In the genomic region with DNA sequence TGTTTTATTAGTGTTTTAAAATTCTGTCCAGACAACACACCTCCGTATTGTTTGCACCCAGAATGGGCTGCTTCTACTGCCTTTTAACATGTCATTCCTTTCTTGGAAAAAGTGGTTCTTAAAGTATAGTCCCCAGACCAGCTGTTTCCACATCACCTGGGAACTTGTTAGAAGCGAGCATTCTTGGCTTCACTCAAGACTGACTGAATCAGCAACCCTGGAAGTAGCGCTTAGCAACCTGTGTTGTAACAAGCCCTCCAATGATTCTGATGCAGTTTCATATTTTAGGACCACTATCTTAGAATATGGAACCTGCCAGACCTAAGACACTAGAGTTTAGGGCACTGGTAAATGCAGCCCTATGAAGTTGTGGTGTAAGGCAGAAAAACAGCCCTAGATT, we compare ENCODE assay signal across 1 cellular context.
TF ChIP-seq lines count a peak whose summit lies in the region.

No MANE protein-coding gene starts in this region.

TF ChIP-seq in K562, 482 proteins besides CTCF, POLR2A, EP300 and RAD21:
- TF ChIP-seq PHF8 (IDR thresholded peaks at IDR 0.05; ENCODE audit: borderline replicate concordance, low read length) (no peak), MAFK (IDR thresholded peaks at IDR 0.05; ENCODE audit: low read length) (no peak), RHOXF2B (CRISPR knock-in tag; conservative IDR thresholded peaks at IDR 0.05) (no peak), ZNF124 (CRISPR knock-in tag; IDR thresholded peaks at IDR 0.05) (no peak), C11orf30 (IDR thresholded peaks at IDR 0.05; ENCODE audit: low read depth) (no peak), L3MBTL2 (IDR thresholded peaks at IDR 0.05) (no peak), BRF1 (IDR thresholded peaks at IDR 0.05; ENCODE audit: borderline replicate concordance, extremely low read depth, insufficient read length) (no peak), HDAC1 (IDR thresholded peaks at IDR 0.05) (no peak), PML (IDR thresholded peaks at IDR 0.05; ENCODE audit: low read length) (no peak), NR3C1 (CRISPR knock-in tag; IDR thresholded peaks at IDR 0.05) (no peak), GATA2 (CRISPR knock-in tag; IDR thresholded peaks at IDR 0.05) (no peak), SAP30 (IDR thresholded peaks at IDR 0.05; ENCODE audit: borderline replicate concordance, insufficient read depth, low read depth, low read length, poor library complexity, severe bottlenecking) (no peak), EHMT2 (IDR thresholded peaks at IDR 0.05) (no peak), SNRNP70 (optimal IDR thresholded peaks at IDR 0.05; ENCODE audit: low read depth, low read length) (no peak)
- TF ChIP-seq, protein P1, sequence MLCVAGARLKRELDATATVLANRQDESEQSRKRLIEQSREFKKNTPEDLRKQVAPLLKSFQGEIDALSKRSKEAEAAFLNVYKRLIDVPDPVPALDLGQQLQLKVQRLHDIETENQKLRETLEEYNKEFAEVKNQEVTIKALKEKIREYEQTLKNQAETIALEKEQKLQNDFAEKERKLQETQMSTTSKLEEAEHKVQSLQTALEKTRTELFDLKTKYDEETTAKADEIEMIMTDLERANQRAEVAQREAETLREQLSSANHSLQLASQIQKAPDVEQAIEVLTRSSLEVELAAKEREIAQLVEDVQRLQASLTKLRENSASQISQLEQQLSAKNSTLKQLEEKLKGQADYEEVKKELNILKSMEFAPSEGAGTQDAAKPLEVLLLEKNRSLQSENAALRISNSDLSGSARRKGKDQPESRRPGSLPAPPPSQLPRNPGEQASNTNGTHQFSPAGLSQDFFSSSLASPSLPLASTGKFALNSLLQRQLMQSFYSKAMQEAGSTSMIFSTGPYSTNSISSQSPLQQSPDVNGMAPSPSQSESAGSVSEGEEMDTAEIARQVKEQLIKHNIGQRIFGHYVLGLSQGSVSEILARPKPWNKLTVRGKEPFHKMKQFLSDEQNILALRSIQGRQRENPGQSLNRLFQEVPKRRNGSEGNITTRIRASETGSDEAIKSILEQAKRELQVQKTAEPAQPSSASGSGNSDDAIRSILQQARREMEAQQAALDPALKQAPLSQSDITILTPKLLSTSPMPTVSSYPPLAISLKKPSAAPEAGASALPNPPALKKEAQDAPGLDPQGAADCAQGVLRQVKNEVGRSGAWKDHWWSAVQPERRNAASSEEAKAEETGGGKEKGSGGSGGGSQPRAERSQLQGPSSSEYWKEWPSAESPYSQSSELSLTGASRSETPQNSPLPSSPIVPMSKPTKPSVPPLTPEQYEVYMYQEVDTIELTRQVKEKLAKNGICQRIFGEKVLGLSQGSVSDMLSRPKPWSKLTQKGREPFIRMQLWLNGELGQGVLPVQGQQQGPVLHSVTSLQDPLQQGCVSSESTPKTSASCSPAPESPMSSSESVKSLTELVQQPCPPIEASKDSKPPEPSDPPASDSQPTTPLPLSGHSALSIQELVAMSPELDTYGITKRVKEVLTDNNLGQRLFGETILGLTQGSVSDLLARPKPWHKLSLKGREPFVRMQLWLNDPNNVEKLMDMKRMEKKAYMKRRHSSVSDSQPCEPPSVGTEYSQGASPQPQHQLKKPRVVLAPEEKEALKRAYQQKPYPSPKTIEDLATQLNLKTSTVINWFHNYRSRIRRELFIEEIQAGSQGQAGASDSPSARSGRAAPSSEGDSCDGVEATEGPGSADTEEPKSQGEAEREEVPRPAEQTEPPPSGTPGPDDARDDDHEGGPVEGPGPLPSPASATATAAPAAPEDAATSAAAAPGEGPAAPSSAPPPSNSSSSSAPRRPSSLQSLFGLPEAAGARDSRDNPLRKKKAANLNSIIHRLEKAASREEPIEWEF (CRISPR knock-in tag; IDR thresholded peaks at IDR 0.05) = no peak
- TF ChIP-seq, protein P2, sequence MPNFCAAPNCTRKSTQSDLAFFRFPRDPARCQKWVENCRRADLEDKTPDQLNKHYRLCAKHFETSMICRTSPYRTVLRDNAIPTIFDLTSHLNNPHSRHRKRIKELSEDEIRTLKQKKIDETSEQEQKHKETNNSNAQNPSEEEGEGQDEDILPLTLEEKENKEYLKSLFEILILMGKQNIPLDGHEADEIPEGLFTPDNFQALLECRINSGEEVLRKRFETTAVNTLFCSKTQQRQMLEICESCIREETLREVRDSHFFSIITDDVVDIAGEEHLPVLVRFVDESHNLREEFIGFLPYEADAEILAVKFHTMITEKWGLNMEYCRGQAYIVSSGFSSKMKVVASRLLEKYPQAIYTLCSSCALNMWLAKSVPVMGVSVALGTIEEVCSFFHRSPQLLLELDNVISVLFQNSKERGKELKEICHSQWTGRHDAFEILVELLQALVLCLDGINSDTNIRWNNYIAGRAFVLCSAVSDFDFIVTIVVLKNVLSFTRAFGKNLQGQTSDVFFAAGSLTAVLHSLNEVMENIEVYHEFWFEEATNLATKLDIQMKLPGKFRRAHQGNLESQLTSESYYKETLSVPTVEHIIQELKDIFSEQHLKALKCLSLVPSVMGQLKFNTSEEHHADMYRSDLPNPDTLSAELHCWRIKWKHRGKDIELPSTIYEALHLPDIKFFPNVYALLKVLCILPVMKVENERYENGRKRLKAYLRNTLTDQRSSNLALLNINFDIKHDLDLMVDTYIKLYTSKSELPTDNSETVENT (CRISPR knock-in tag; IDR thresholded peaks at IDR 0.05) = no peak
- TF ChIP-seq, protein P3, sequence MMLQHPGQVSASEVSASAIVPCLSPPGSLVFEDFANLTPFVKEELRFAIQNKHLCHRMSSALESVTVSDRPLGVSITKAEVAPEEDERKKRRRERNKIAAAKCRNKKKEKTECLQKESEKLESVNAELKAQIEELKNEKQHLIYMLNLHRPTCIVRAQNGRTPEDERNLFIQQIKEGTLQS (IDR thresholded peaks at IDR 0.05) = no peak
- TF ChIP-seq, protein P3 (CRISPR knock-in tag; conservative IDR thresholded peaks at IDR 0.05) = no peak
- TF ChIP-seq, protein P4, sequence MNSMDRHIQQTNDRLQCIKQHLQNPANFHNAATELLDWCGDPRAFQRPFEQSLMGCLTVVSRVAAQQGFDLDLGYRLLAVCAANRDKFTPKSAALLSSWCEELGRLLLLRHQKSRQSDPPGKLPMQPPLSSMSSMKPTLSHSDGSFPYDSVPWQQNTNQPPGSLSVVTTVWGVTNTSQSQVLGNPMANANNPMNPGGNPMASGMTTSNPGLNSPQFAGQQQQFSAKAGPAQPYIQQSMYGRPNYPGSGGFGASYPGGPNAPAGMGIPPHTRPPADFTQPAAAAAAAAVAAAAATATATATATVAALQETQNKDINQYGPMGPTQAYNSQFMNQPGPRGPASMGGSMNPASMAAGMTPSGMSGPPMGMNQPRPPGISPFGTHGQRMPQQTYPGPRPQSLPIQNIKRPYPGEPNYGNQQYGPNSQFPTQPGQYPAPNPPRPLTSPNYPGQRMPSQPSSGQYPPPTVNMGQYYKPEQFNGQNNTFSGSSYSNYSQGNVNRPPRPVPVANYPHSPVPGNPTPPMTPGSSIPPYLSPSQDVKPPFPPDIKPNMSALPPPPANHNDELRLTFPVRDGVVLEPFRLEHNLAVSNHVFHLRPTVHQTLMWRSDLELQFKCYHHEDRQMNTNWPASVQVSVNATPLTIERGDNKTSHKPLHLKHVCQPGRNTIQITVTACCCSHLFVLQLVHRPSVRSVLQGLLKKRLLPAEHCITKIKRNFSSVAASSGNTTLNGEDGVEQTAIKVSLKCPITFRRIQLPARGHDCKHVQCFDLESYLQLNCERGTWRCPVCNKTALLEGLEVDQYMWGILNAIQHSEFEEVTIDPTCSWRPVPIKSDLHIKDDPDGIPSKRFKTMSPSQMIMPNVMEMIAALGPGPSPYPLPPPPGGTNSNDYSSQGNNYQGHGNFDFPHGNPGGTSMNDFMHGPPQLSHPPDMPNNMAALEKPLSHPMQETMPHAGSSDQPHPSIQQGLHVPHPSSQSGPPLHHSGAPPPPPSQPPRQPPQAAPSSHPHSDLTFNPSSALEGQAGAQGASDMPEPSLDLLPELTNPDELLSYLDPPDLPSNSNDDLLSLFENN (IDR thresholded peaks at IDR 0.05; ENCODE audit: low read depth in 2 of 2, low read length in 2 of 2) = no peak
- TF ChIP-seq, protein P5, sequence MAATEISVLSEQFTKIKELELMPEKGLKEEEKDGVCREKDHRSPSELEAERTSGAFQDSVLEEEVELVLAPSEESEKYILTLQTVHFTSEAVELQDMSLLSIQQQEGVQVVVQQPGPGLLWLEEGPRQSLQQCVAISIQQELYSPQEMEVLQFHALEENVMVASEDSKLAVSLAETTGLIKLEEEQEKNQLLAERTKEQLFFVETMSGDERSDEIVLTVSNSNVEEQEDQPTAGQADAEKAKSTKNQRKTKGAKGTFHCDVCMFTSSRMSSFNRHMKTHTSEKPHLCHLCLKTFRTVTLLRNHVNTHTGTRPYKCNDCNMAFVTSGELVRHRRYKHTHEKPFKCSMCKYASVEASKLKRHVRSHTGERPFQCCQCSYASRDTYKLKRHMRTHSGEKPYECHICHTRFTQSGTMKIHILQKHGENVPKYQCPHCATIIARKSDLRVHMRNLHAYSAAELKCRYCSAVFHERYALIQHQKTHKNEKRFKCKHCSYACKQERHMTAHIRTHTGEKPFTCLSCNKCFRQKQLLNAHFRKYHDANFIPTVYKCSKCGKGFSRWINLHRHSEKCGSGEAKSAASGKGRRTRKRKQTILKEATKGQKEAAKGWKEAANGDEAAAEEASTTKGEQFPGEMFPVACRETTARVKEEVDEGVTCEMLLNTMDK (IDR thresholded peaks at IDR 0.05; ENCODE audit: borderline replicate concordance, insufficient read depth, low read depth, low read length, poor library complexity, severe bottlenecking) = no peak
